Comparison of ENCODE assay signal across 9 cellular contexts in genomic region chr5:151696470-151697061, GRCh38. TPM values are rescaled to one million over a fixed set of nuclear protein-coding genes. Genes with fewer than 3 reads are reported as not detected.
DNase-seq lines count a peak whose midpoint lies in the region; ATAC-seq and TF ChIP-seq lines count a peak whose summit lies in the region.
"Had no signal": no experiment of that assay in that cellular context is flagged by ENCODE, and none has a peak within 500 bp of the region (broad histone marks: within the 10 kb centered on the region; RNA-seq: fewer than 3 reads in every experiment).

No MANE protein-coding gene starts in this region.

- no peaks in the 10 kb centered on the region for H3K9me3 ChIP-seq in SJCRH30 (replicated peaks)

- peak overlapping the region; percentile 51 for H3K4me3 ChIP-seq in SJCRH30
- peak overlapping the region; percentile 22 to 40 for H3K4me3 ChIP-seq in foreskin fibroblast (ENCODE audit: low read depth in 1 of 2, low read length in 2 of 2)

- peak; percentile 98 for DNase-seq in AG09319 (ENCODE audit: extremely low read depth, low read depth)
- peak; percentile 73 to 79 for DNase-seq in SJCRH30
- DNase-seq in foreskin fibroblast = peak; percentile 96 to 98
- peak; percentile 95 for DNase-seq in non-pigmented ciliary epithelial cell (ENCODE audit: low read depth)
- no peak for DNase-seq in activated effector memory CD4-positive, alpha-beta T cell treated with Interleukin-2 at 50 U/mL for 16 hours
- no peak for DNase-seq in NCI-H2196 treated with DMSO at 0.1 percent for 48 hours (lab: John Stamatoyannopoulos, UW; ENCODE audit: unreplicated experiment)
- DNase-seq in DMS153 (lab: John Stamatoyannopoulos, UW) = no peak

- no peaks in the 10 kb centered on the region for H3K27me3 ChIP-seq in SJCRH30

- H3K27ac ChIP-seq in SJCRH30 = peak overlapping the region; percentile 73
- H3K27ac ChIP-seq: HL-60 had no signal

- no peak for ATAC-seq in HG03565 (IDR thresholded peaks at IDR 0.05; ENCODE audit: unreplicated experiment)

- TF ChIP-seq CTCF in AG09319 (IDR thresholded peaks at IDR 0.05; ENCODE audit: low read depth, low read length) (no peak), foreskin fibroblast (IDR thresholded peaks at IDR 0.05; ENCODE audit: low read depth, low read length) (no peak)

- H3K36me3 ChIP-seq in SJCRH30 = no peaks in the 10 kb centered on the region

- H3K4me1 ChIP-seq in SJCRH30 = peaks cover 50% of the 10 kb centered on the region

RNA-seq across cellular contexts. Expression of gene SPARC, which starts 9.9 kb away (rescaled TPM):
- total RNA-seq in SJCRH30 (2014; rRNA removed; shearing (Covaris generic)) = 1,211 and 1,265 TPM in 2 replicates

Comparison
In these comparisons a context has a peak if more than half of its experiments do, and no peak if none do; other contexts are left out.
1. DNase-seq: peak in AG09319 (single experiment), SJCRH30 (2 of 2), foreskin fibroblast (2 of 2) and non-pigmented ciliary epithelial cell (single experiment); none in activated effector memory CD4-positive, alpha-beta T cell treated with Interleukin-2 at 50 U/mL for 16 hours (single experiment), NCI-H2196 treated with DMSO at 0.1 percent for 48 hours (single experiment) and DMS153 (single experiment).